Comparison of ENCODE assay signal across 23 cellular contexts in genomic region chr2:240355962-240356361, GRCh38.
"Had no signal": no experiment of that assay in that cellular context is flagged by ENCODE, and none has a peak within 500 bp of the region (broad histone marks: within the 10 kb centered on the region; RNA-seq: fewer than 3 reads in every experiment).

No MANE protein-coding gene starts in this region.

- H3K4me3 Mint-ChIP-seq: activated naive CD4-positive, alpha-beta T cell treated with anti-CD3 and anti-CD28 coated beads, Interleukin-2, amount 10 ng/mL, durations not matched to agents 7 days and 5 days; brain; stimulated activated naive CD8-positive, alpha-beta T cell treated with anti-CD3 and anti-CD28 coated beads, Interleukin-15, Interleukin-2, amounts not matched to agents 100 ng/mL and 50 ng/mL, for 24 hours; T-helper 1 cell treated with Interleukin-12 subunit alpha and Interleukin-12 subunit beta and Interleukin-4 antibody, amounts not matched to agents 30 μg/mL and 1 μg/mL, for 36 hours; WTC11 had no signal

- DNase-seq: activated CD4-positive, alpha-beta T cell treated with anti-CD3 and anti-CD28 coated beads for 4 hours; activated CD4-positive, alpha-beta T cell treated with anti-CD3 and anti-CD28 coated beads, Interleukin-2, amount 50 U/mL, for 48 hours; activated CD8-positive, alpha-beta memory T cell treated with anti-CD3 and anti-CD28 coated beads, Interleukin-2, amount 50 U/mL, for 48 hours; activated naive CD4-positive, alpha-beta T cell treated with anti-CD3 and anti-CD28 coated beads, Interleukin-2, amount 10 ng/mL, durations not matched to agents 7 days and 5 days; activated T-cell treated with anti-CD3 and anti-CD28 coated beads, Interleukin-2, amount 50 U/mL, for 48 hours; caudate nucleus; dermis blood vessel endothelial cell; effector CD8-positive, alpha-beta T cell; hippocampal formation; left ventricle myocardium superior; mesenchymal stem cell; stimulated activated CD4-positive, alpha-beta T cell treated with anti-CD3 and anti-CD28 coated beads, Interleukin-12 subunit alpha, Interleukin-12 subunit beta, amount 100 ng/mL, for 4 hours; stimulated activated CD4-positive, alpha-beta T cell treated with anti-CD3 and anti-CD28 coated beads, Interleukin-4, amount 100 ng/mL, for 4 hours; substantia nigra; T1000; tibial artery had no signal

- H3K27ac Mint-ChIP-seq: activated naive CD4-positive, alpha-beta T cell treated with anti-CD3 and anti-CD28 coated beads, Interleukin-2, amount 10 ng/mL, durations not matched to agents 7 days and 5 days; stimulated activated naive CD8-positive, alpha-beta T cell treated with anti-CD3 and anti-CD28 coated beads, Interleukin-15, Interleukin-2, amounts not matched to agents 100 ng/mL and 50 ng/mL, for 24 hours; T-helper 1 cell treated with Interleukin-12 subunit alpha and Interleukin-12 subunit beta and Interleukin-4 antibody, amounts not matched to agents 30 μg/mL and 1 μg/mL, for 36 hours; WTC11 had no signal

- H3K36me3 Mint-ChIP-seq: activated naive CD4-positive, alpha-beta T cell treated with anti-CD3 and anti-CD28 coated beads, Interleukin-2, amount 10 ng/mL, durations not matched to agents 7 days and 5 days had no signal

- H3K9me3 ChIP-seq: prostate gland had no signal

- H3K27me3 ChIP-seq: right atrium auricular region had no signal

- H3K4me1 Mint-ChIP-seq: activated naive CD4-positive, alpha-beta T cell treated with anti-CD3 and anti-CD28 coated beads, Interleukin-2, amount 10 ng/mL, durations not matched to agents 7 days and 5 days; WTC11 had no signal

- H3K4me1 ChIP-seq: prostate gland, right atrium auricular region had no signal

- H3K36me3 ChIP-seq: prostate gland, right atrium auricular region, tibial artery had no signal

- H3K27me3 Mint-ChIP-seq: activated naive CD4-positive, alpha-beta T cell treated with anti-CD3 and anti-CD28 coated beads, Interleukin-2, amount 10 ng/mL, durations not matched to agents 7 days and 5 days; stimulated activated naive CD8-positive, alpha-beta T cell treated with anti-CD3 and anti-CD28 coated beads, Interleukin-15, Interleukin-2, amounts not matched to agents 100 ng/mL and 50 ng/mL, for 24 hours had no signal

- H3K4me3 ChIP-seq: mucosa of descending colon, prostate gland, right atrium auricular region, tibial artery had no signal

- H3K27ac ChIP-seq: prostate gland, right atrium auricular region, tibial artery had no signal

- ATAC-seq: left ventricle myocardium superior, mucosa of descending colon, WTC11 had no signal
